Comparison of ENCODE assay signal across 9 cellular contexts in the genomic region with DNA sequence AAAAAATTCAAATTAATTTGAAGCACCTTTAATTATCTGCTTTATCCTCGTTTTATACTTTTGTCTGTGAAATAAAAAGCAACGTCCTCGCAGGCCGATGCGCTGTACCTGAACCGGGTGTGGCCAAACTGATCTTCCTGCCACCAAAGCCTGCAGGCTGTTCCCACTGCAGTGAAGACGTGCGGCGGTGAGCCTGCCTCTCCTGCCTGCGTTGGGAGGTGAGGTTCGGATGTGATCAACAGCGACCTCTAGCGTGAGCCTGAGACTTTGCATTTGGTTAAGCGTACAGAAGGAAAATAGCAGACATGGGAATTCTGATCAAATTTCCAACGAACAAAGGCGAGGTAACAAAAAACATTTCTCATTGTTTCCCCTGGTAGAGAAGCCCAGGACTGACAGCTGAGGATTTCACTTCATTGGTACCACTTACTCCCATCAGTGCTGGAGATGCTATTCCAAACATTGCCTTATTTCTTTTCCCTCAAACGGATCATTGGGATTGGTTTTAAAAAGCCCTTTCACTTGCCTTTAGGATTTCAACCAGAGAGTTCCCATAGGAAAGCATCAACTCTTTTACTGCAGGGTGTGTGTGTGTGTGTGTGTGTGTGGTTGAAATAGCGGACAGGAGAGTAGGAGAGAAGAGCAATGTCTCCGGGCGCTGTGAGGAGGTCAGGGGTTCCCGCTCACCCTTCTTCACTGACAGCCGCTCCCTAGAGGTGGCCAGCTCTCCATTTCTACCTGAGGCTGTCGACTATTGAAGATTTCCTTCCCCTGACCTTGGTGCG. TPM values are rescaled to one million over a fixed set of nuclear protein-coding genes. Genes with fewer than 3 reads are reported as not detected.
DNase-seq lines count a peak whose midpoint lies in the region; ATAC-seq and TF ChIP-seq lines count a peak whose summit lies in the region.
"Had no signal": no experiment of that assay in that cellular context is flagged by ENCODE, and none has a peak within 500 bp of the region (broad histone marks: within the 10 kb centered on the region; RNA-seq: fewer than 3 reads in every experiment).

No MANE protein-coding gene starts in this region.

- CTCF ChIA-PET in CD8-positive, alpha-beta memory T cell (lab: Charles Lee) = interaction anchor here (1.0 to 6.4 kb wide), 13 partner anchors 10 to 301 kb away, joined by 3 to 37 read pairs (median 3); no protein-coding TSS in a partner anchor

- peak overlapping the region; percentile 3 for H3K4me3 ChIP-seq in CD8-positive, alpha-beta memory T cell (ENCODE audit: low read length)
- H3K4me3 ChIP-seq in fibroblast of the aortic adventitia (ENCODE audit: low read depth, low read length) (peak overlapping the region; percentile 20), neutrophil (ENCODE audit: low read depth in 1 of 2, low read length in 1 of 2) (no peak overlapping the region)

- peak; percentile 72 to 85 (median 76) for DNase-seq in CD8-positive, alpha-beta memory T cell
- DNase-seq in M059J (ENCODE audit: low read depth) (peak; percentile 82), RPMI8226 (peak; percentile 61), fibroblast of the aortic adventitia (ENCODE audit: low read depth) (peak; percentile 88), superior temporal gyrus (ENCODE audit: extremely low spot score) (peak; percentile 89)
- peak; percentile 58 to 66 for DNase-seq in activated T-helper 1 cell treated with anti-CD3 and anti-CD28 coated beads, Interleukin-2, amount 50 U/mL, for 16 hours (ENCODE audit: low read depth in 1 of 2, low spot score in 1 of 2)

- TF ChIP-seq CTCF in fibroblast of the aortic adventitia (IDR thresholded peaks at IDR 0.05; ENCODE audit: insufficient read depth, low read length) (peak; percentile 87), neutrophil (IDR thresholded peaks at IDR 0.05) (peak; percentile 81)

- H3K4me1 Mint-ChIP-seq in CD8-positive, alpha-beta memory T cell = peaks cover 36 to 43% (median 39%) of the 10 kb centered on the region in 3 donors

- peak overlapping the region in 7 of 8 donors; percentile 43 to 81 (median 67) for H3K27ac Mint-ChIP-seq in CD8-positive, alpha-beta memory T cell

- H3K27ac ChIP-seq in CD8-positive, alpha-beta memory T cell (ENCODE audit: low read depth, low read length) = no peak overlapping the region
- H3K27ac ChIP-seq in neutrophil = no peak overlapping the region

- no peaks in the 10 kb centered on the region for H3K36me3 Mint-ChIP-seq in CD8-positive, alpha-beta memory T cell

- no peaks in the 10 kb centered on the region for H3K9me3 Mint-ChIP-seq in CD8-positive, alpha-beta memory T cell

- H3K27me3 ChIP-seq in CD8-positive, alpha-beta memory T cell (ENCODE audit: insufficient read depth, low read length, poor library complexity, severe bottlenecking) = no peaks in the 10 kb centered on the region
- H3K27me3 ChIP-seq in neutrophil = peaks cover 29% of the 10 kb centered on the region

- no peaks in the 10 kb centered on the region for H3K36me3 ChIP-seq in CD8-positive, alpha-beta memory T cell (ENCODE audit: insufficient read depth, low read length)
- H3K36me3 ChIP-seq in neutrophil = no peaks in the 10 kb centered on the region

- peaks cover 0 to 2% of the 10 kb centered on the region in 2 donors for H3K27me3 Mint-ChIP-seq in CD8-positive, alpha-beta memory T cell

- H3K9me3 ChIP-seq in CD8-positive, alpha-beta memory T cell (ENCODE audit: low read length) = no peaks in the 10 kb centered on the region
- H3K9me3 ChIP-seq in neutrophil = no peaks in the 10 kb centered on the region

- POLR2A ChIA-PET in CD8-positive, alpha-beta memory T cell (lab: Charles Lee) = interaction anchor here (1.0 kb wide), 1 partner anchor 287 kb away, joined by 13 read pairs; no protein-coding TSS in a partner anchor

- ATAC-seq in GM21447 (IDR thresholded peaks at IDR 0.05; ENCODE audit: unreplicated experiment) = peak; percentile 72

- peak overlapping the region in 6 of 7 donors; percentile 62 to 80 (median 74) for H3K4me3 Mint-ChIP-seq in CD8-positive, alpha-beta memory T cell

- H3K4me1 ChIP-seq in CD8-positive, alpha-beta memory T cell (ENCODE audit: insufficient read depth, low read length) = peaks cover 40% of the 10 kb centered on the region
- peaks cover 0 to 6% of the 10 kb centered on the region in 2 experiments for H3K4me1 ChIP-seq in neutrophil (ENCODE audit: control insufficient read depth in 1 of 2, insufficient read depth in 1 of 2, low read depth in 1 of 2, low read length in 1 of 2)

RNA-seq across cellular contexts. Expression of gene CCN6, which starts 56.6 kb away (rescaled TPM):
- not detected for total RNA-seq in CD8-positive, alpha-beta memory T cell
- 0.15 TPM for polyA plus RNA-seq in CD8-positive, alpha-beta memory T cell
- not detected in 2 replicates for total RNA-seq in M059J (2014; rRNA removed; shearing (Covaris generic))
- not detected in 2 replicates for total RNA-seq in fibroblast of the aortic adventitia (ENCODE audit: low replicate concordance)
- total RNA-seq: T-helper 2 cell treated with Interferon-gamma antibody and Interleukin-4, amounts not matched to agents 100 ng/mL and 5 ng/mL, for 36 hours had no signal

Comparison
In these comparisons a context has a peak if more than half of its experiments do, and no peak if none do; other contexts are left out.
1. H3K4me3 ChIP-seq: peak in CD8-positive, alpha-beta memory T cell (single experiment) and fibroblast of the aortic adventitia (single experiment); none in neutrophil (0 of 2).
2. Peak in every context shown above with its lines, with median percentiles within 50 percentile points of each other: DNase-seq.